8 cellular contexts compared by ENCODE assay signal in genomic region chr7:131011437-131011752, GRCh38.
A peak's percentile ranks its signal among the peaks of the same experiment; 100 is the strongest.
DNase-seq lines count a peak whose midpoint lies in the region; ATAC-seq and TF ChIP-seq lines count a peak whose summit lies in the region.

No MANE protein-coding gene starts in this region.

- H3K36me3 ChIP-seq in H7 (replicated peaks; ENCODE audit: control insufficient read depth, insufficient read depth, low read length) (no peaks in the 10 kb centered on the region), SK-N-SH (replicated peaks in 1 of 2; ENCODE audit: control insufficient read depth in 1 of 2, insufficient read depth in 2 of 2, low read length in 1 of 2) (peaks cover 0 to 4% of the 10 kb centered on the region in 2 experiments), esophagus (ENCODE audit: control insufficient read depth in 2 of 2, insufficient read depth in 2 of 2, low read length in 1 of 2) (no peaks in the 10 kb centered on the region), gastrocnemius medialis (no peaks in the 10 kb centered on the region)

- H3K27ac ChIP-seq in SK-N-SH (ENCODE audit: low read depth in 2 of 2, low read length in 1 of 2) (peak overlapping the region; percentile 95 to 96), esophagus (ENCODE audit: low read depth in 2 of 2, low read length in 1 of 2) (peak overlapping the region; percentile 22 to 45), gastrocnemius medialis (peak overlapping the region; percentile 68 to 78 (median 75))

- no peak overlapping the region for H2AFZ ChIP-seq in SK-N-SH (ENCODE audit: low read depth)

- H3K9ac ChIP-seq in SK-N-SH = peak overlapping the region; percentile 47; the same call in 1 of the 2 replicates

- no peaks in the 10 kb centered on the region for H3K9me2 ChIP-seq in SK-N-SH

- no peaks in the 10 kb centered on the region for H4K20me1 ChIP-seq in SK-N-SH (ENCODE audit: insufficient read depth)

- CTCF ChIA-PET in SK-N-SH (lab: Yijun Ruan, JAX) = interaction anchor here (1.9 to 3.7 kb wide), 3 partner anchors 29 to 114 kb away, joined by 12 to 18 read pairs (median 13); no protein-coding TSS in a partner anchor

- no peak for TF ChIP-seq RAD21 in SK-N-SH (IDR thresholded peaks at IDR 0.05; ENCODE audit: low read length)

- no peak for TF ChIP-seq EP300 in SK-N-SH (IDR thresholded peaks at IDR 0.05; ENCODE audit: borderline replicate concordance in 1 of 2, low read depth in 1 of 2, low read length in 1 of 2)

- TF ChIP-seq POLR2A in gastrocnemius medialis (IDR thresholded peaks at IDR 0.05) = no peak

- POLR2A ChIA-PET in SK-N-SH (lab: Yijun Ruan, JAX) = no interaction called here

- in situ Hi-C loops in gastrocnemius medialis (cut with MboI; ENCODE audit: low sequenced_read_pairs in 4 of 4) = no loop called here

- 51% methylated on average over 4 of the region's 4 CpGs for WGBS in SK-N-SH (ENCODE audit: low lambda C conversion rate)
- 65 to 68% methylated on average over 4 of the region's 4 CpGs for WGBS in esophagus, 2 donors

- peaks cover 87% of the 10 kb centered on the region for H3K79me2 ChIP-seq in SK-N-SH (ENCODE audit: insufficient read depth)

- no peaks in the 10 kb centered on the region for H3K9me3 ChIP-seq in SK-N-SH
- no peaks in the 10 kb centered on the region for H3K9me3 ChIP-seq in esophagus (ENCODE audit: control insufficient read depth in 2 of 2, insufficient read depth in 1 of 2, low read depth in 1 of 2, low read length in 1 of 2)
- H3K9me3 ChIP-seq in gastrocnemius medialis = no peaks in the 10 kb centered on the region

- DNase-seq in H7 (peak; percentile 64), SK-N-SH (no peak), gastrocnemius medialis (no peak), HPDE6-E6E7 (ENCODE audit: extremely low spot score) (no peak), kidney glomerular epithelial cell (lab: John Stamatoyannopoulos, UW) (no peak)

- no peak overlapping the region for H3K4me3 ChIP-seq in H7 (ENCODE audit: insufficient read depth, low read depth, low read length)
- no peak overlapping the region for H3K4me3 ChIP-seq in SK-N-SH (ENCODE audit: low read depth in 2 of 2, low read length in 1 of 2)
- no peak overlapping the region for H3K4me3 ChIP-seq in esophagus (ENCODE audit: low read depth in 1 of 2, low read length in 2 of 2)
- no peak overlapping the region for H3K4me3 ChIP-seq in gastrocnemius medialis

- H3F3A ChIP-seq in SK-N-SH (replicated peaks; ENCODE audit: insufficient read depth) = peaks cover 61% of the 10 kb centered on the region

- H3K4me2 ChIP-seq in SK-N-SH = peak overlapping the region; percentile 49

- TF ChIP-seq CTCF in SK-N-SH (IDR thresholded peaks at IDR 0.05) = no peak
- no peak for TF ChIP-seq CTCF in gastrocnemius medialis (IDR thresholded peaks at IDR 0.05 in 4 of 5, conservative IDR thresholded peaks at IDR 0.05 in 1 of 5)

- no peak for ATAC-seq in gastrocnemius medialis
- ATAC-seq in HG02678 (IDR thresholded peaks at IDR 0.05; ENCODE audit: unreplicated experiment) = no peak
- ATAC-seq in GM21381 (IDR thresholded peaks at IDR 0.05; ENCODE audit: unreplicated experiment) = no peak

- no peaks in the 10 kb centered on the region for H3K27me3 ChIP-seq in H7 (ENCODE audit: control insufficient read depth, insufficient read depth, low read length)
- no peaks in the 10 kb centered on the region for H3K27me3 ChIP-seq in SK-N-SH (ENCODE audit: insufficient read depth)
- no peaks in the 10 kb centered on the region for H3K27me3 ChIP-seq in esophagus (ENCODE audit: control insufficient read depth in 1 of 2, insufficient read depth in 2 of 2, low read length in 2 of 2)
- no peaks in the 10 kb centered on the region for H3K27me3 ChIP-seq in gastrocnemius medialis

- peaks cover 34 to 67% of the 10 kb centered on the region in 2 experiments for H3K4me1 ChIP-seq in SK-N-SH (ENCODE audit: control insufficient read depth in 1 of 2, insufficient read depth in 2 of 2, low read depth in 1 of 2, low read length in 1 of 2)
- H3K4me1 ChIP-seq in esophagus (ENCODE audit: control insufficient read depth in 2 of 2, insufficient read depth in 2 of 2, low read length in 1 of 2) = peaks cover 13 to 14% of the 10 kb centered on the region in 2 donors
- H3K4me1 ChIP-seq in gastrocnemius medialis = peaks cover 95 to 98% of the 10 kb centered on the region in 2 donors

- intact Hi-C loops in gastrocnemius medialis (cut with DNase I; ENCODE audit: low total_unique reads) = loop anchor here (5.0 kb wide), 1 partner anchor 96 kb away; no protein-coding TSS in a partner anchor

TF ChIP-seq in SK-N-SH, 30 proteins besides CTCF, POLR2A, EP300 and RAD21:
- TF ChIP-seq USF2 (IDR thresholded peaks at IDR 0.05; ENCODE audit: borderline replicate concordance, low read depth, low read length) = no peak
- no peak for TF ChIP-seq PBX3 (IDR thresholded peaks at IDR 0.05)
- TF ChIP-seq JUND (IDR thresholded peaks at IDR 0.05) = no peak
- no peak for TF ChIP-seq MXI1 (IDR thresholded peaks at IDR 0.05; ENCODE audit: low read depth, low read length)
- TF ChIP-seq GABPA (IDR thresholded peaks at IDR 0.05; ENCODE audit: low read depth) = no peak
- TF ChIP-seq ELF1 (IDR thresholded peaks at IDR 0.05) = no peak
- no peak for TF ChIP-seq EZH2phosphoT487 (IDR thresholded peaks at IDR 0.05; ENCODE audit: borderline replicate concordance, low read depth)
- TF ChIP-seq RXRA (IDR thresholded peaks at IDR 0.05; ENCODE audit: borderline replicate concordance, low read depth) = no peak
- no peak for TF ChIP-seq TAF1 (IDR thresholded peaks at IDR 0.05; ENCODE audit: borderline replicate concordance, low read depth, low read length)

Comparison
In these comparisons a context has a peak if more than half of its experiments do, and no peak if none do; other contexts are left out.
1. H3K27ac ChIP-seq: peak in every context shown above with its lines; median percentile 96 in SK-N-SH; 75 in gastrocnemius medialis; 34 in esophagus.